Comparison of ENCODE assay signal across 13 cellular contexts in genomic region chr21:35737899-35738341, GRCh38.
A peak's percentile ranks its signal among the peaks of the same experiment; 100 is the strongest.
DNase-seq lines count a peak whose midpoint lies in the region; ATAC-seq and TF ChIP-seq lines count a peak whose summit lies in the region.
"Had no signal": no experiment of that assay in that cellular context is flagged by ENCODE, and none has a peak within 500 bp of the region (broad histone marks: within the 10 kb centered on the region; RNA-seq: fewer than 3 reads in every experiment).

No MANE protein-coding gene starts in this region.

- H3K36me3 ChIP-seq in BLaER1 (no peaks in the 10 kb centered on the region), osteoblast (ENCODE audit: insufficient read depth, low read length) (no peaks in the 10 kb centered on the region), MG63 (no peaks in the 10 kb centered on the region)

- no peaks in the 10 kb centered on the region for H4K20me1 ChIP-seq in BLaER1
- H4K20me1 ChIP-seq in osteoblast (ENCODE audit: insufficient read depth, low read length) = no peaks in the 10 kb centered on the region

- no peaks in the 10 kb centered on the region for H3K4me1 Mint-ChIP-seq in type B pancreatic cell (ENCODE audit: unreplicated experiment)

- H3K79me2 ChIP-seq in osteoblast (ENCODE audit: insufficient read depth, low read length) = no peaks in the 10 kb centered on the region

- peak overlapping the region; percentile 45; the same call in 1 of the 2 replicates for H3K9ac ChIP-seq in BLaER1

- TF ChIP-seq CTCF in fibroblast of villous mesenchyme (IDR thresholded peaks at IDR 0.05; ENCODE audit: insufficient read depth, low read depth, low read length) (no peak), osteoblast (IDR thresholded peaks at IDR 0.05; ENCODE audit: extremely low read depth, low read depth, low read length) (no peak), type B pancreatic cell (conservative IDR thresholded peaks at IDR 0.05) (no peak)

- H3K27me3 Mint-ChIP-seq in type B pancreatic cell = peaks cover 3% of the 10 kb centered on the region

- H3K4me3 Mint-ChIP-seq in type B pancreatic cell = no peak overlapping the region
- H3K4me3 Mint-ChIP-seq: CD8-positive, alpha-beta T cell; stimulated activated naive B cell treated with anti-CD40 and anti-IgM and Interleukin-4, amounts not matched to agents 10 μg/mL and 1 μg/mL and 100 μg/mL, for 72 hours had no signal

- no peak overlapping the region for H3K4me3 ChIP-seq in BLaER1
- H3K4me3 ChIP-seq in fibroblast of villous mesenchyme (ENCODE audit: low read depth, low read length) = no peak overlapping the region
- H3K4me3 ChIP-seq in osteoblast (ENCODE audit: insufficient read depth, low read length) = peak overlapping the region; percentile 1
- H3K4me3 ChIP-seq in MG63 = no peak overlapping the region
- H3K4me3 ChIP-seq: lung had no signal

- DNase-seq in SKM-1 (lab: John Stamatoyannopoulos, UW; ENCODE audit: unreplicated experiment) (peak; percentile 85), fibroblast of villous mesenchyme (ENCODE audit: low read depth) (peak; percentile 72), osteoblast (ENCODE audit: insufficient read length, low spot score, missing footprints) (peak; percentile 86), type B pancreatic cell (ENCODE audit: extremely low spot score, unreplicated experiment) (no peak), MG63 (no peak)
- DNase-seq: activated effector memory CD4-positive, alpha-beta T cell treated with anti-CD3 and anti-CD28 coated beads, Interleukin-2, amount 50 U/mL, for 16 hours; CD8-positive, alpha-beta T cell; NCI-H1694 treated with DMSO at 0.1 percent for 48 hours; stimulated activated naive B cell treated with anti-CD40 and anti-IgM and Interleukin-4, amounts not matched to agents 10 μg/mL and 1 μg/mL and 100 μg/mL, for 72 hours had no signal

- H3K4me1 ChIP-seq in BLaER1 (peaks cover 29% of the 10 kb centered on the region), osteoblast (ENCODE audit: insufficient read depth, low read length) (peaks cover 27% of the 10 kb centered on the region)

- peaks cover 11% of the 10 kb centered on the region for H3K9me3 Mint-ChIP-seq in type B pancreatic cell

- H3K27me3 ChIP-seq in BLaER1 = no peaks in the 10 kb centered on the region
- no peaks in the 10 kb centered on the region for H3K27me3 ChIP-seq in osteoblast (ENCODE audit: insufficient read depth, low read length)
- no peaks in the 10 kb centered on the region; the same call in 1 of the 2 replicates for H3K27me3 ChIP-seq in MG63

- H3K36me3 Mint-ChIP-seq in type B pancreatic cell = peaks cover 3% of the 10 kb centered on the region
- H3K36me3 Mint-ChIP-seq: CD8-positive, alpha-beta T cell had no signal

- H3K4me2 ChIP-seq in BLaER1 = peak overlapping the region; percentile 74
- H3K4me2 ChIP-seq in osteoblast (ENCODE audit: insufficient read depth, low read length) = peak overlapping the region; percentile 55

- H3K9me3 ChIP-seq in BLaER1 (peaks cover 25% of the 10 kb centered on the region), osteoblast (ENCODE audit: low read depth, low read length) (no peaks in the 10 kb centered on the region), MG63 (no peaks in the 10 kb centered on the region)

- peak overlapping the region; percentile 62 for H2AFZ ChIP-seq in osteoblast (ENCODE audit: low read length)

- no peak overlapping the region for H3K27ac Mint-ChIP-seq in type B pancreatic cell
- H3K27ac Mint-ChIP-seq: CD8-positive, alpha-beta T cell; stimulated activated naive B cell treated with anti-CD40 and anti-IgM and Interleukin-4, amounts not matched to agents 10 μg/mL and 1 μg/mL and 100 μg/mL, for 72 hours had no signal

- H3K27ac ChIP-seq in BLaER1 (peak overlapping the region; percentile 63), osteoblast (ENCODE audit: low read depth, low read length) (peak overlapping the region; percentile 87)

- no peak for ATAC-seq in HG02759 (IDR thresholded peaks at IDR 0.05; ENCODE audit: unreplicated experiment)
- ATAC-seq in HG03520 (IDR thresholded peaks at IDR 0.05; ENCODE audit: unreplicated experiment) = no peak
- ATAC-seq: CD8-positive, alpha-beta T cell had no signal

Comparison
In these comparisons a context has a peak if more than half of its experiments do, and no peak if none do; other contexts are left out.
1. DNase-seq: peak in SKM-1 (single experiment), fibroblast of villous mesenchyme (single experiment) and osteoblast (single experiment); none in type B pancreatic cell (single experiment) and MG63 (single experiment).